In the genomic region with DNA sequence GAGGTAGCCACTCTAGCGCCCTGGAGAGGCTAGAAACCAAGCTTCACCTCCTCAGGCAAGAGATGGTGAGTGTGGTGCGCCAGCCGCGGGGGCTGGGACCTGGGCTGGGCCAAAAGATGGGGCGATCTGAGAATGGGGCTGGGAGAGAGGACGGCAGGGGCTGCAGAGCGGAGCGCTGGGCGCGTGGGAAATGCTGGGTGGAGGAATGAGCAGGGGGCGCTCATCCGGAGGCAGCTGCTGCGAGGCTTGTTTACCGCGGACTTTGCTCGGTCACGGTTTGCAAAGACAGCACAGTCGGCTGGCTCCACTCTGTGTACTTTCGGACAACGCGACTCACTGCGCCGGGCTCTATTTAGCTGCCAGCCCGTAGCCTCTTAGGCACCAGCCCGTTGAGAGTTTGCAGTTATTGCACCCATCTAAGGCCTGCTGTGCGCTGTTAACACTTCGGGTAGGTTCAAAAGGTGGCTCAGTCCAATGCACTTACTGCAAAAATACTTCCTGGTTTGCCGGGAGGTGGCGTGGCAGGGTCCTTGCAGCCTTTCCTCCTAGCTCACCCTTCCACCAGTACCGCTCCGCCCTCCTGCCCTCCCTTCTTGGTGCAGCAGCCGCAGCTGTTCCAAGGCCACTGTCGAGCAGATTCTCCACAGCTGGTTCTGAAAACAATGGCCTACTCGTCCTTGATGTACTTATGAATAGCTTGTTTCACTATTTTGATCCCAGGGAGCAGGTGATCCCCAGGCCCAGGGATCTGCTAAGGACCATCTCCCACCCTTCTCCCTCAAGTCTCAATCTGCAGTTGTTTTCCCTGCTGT, we compare ENCODE assay signal across 8 cellular contexts. TPM values are rescaled to one million over a fixed set of nuclear protein-coding genes. Genes with fewer than 3 reads are reported as not detected.
DNase-seq lines count a peak whose midpoint lies in the region; ATAC-seq and TF ChIP-seq lines count a peak whose summit lies in the region.

No MANE protein-coding gene starts in this region.

- TF ChIP-seq CTCF in BE2C (IDR thresholded peaks at IDR 0.05; ENCODE audit: low read depth, low read length) (peak; percentile 68), brain (conservative IDR thresholded peaks at IDR 0.05) (peak; percentile 66 to 72)

- peak overlapping the region; percentile 88 to 99 (median 93) for H3K27ac Mint-ChIP-seq in brain

- ATAC-seq in GM19043 (IDR thresholded peaks at IDR 0.05; ENCODE audit: low read depth, unreplicated experiment) = peak; percentile 82
- ATAC-seq in HG03457 (IDR thresholded peaks at IDR 0.05; ENCODE audit: unreplicated experiment) = peak; percentile 79
- no peak for ATAC-seq in GM21619 (IDR thresholded peaks at IDR 0.05; ENCODE audit: unreplicated experiment)

- no peaks in the 10 kb centered on the region for H3K36me3 ChIP-seq in BE2C
- H3K36me3 ChIP-seq in iPS DF 6.9 (ENCODE audit: control insufficient read depth, insufficient read depth, low read length) = no peaks in the 10 kb centered on the region

- WGBS in iPS DF 6.9 (ENCODE audit: insufficient coverage, insufficient read length) = no CpG with 5 or more reads among the region's 34 CpGs

- H3K4me3 ChIP-seq in BE2C (ENCODE audit: low read depth, low read length) (peak overlapping the region; percentile 91), iPS DF 6.9 (ENCODE audit: low read length) (peak overlapping the region; percentile 75; the same call in 1 of the 2 replicates)

- no peaks in the 10 kb centered on the region for H3K9me3 Mint-ChIP-seq in brain

- peaks cover 28% of the 10 kb centered on the region for H3K4me1 Mint-ChIP-seq in brain

- H3K4me1 ChIP-seq in BE2C (peaks cover 8% of the 10 kb centered on the region), iPS DF 6.9 (ENCODE audit: control insufficient read depth, insufficient read depth, low read length) (no peaks in the 10 kb centered on the region; the same call in 1 of the 2 replicates)

- peaks cover 9% of the 10 kb centered on the region for H3K36me3 Mint-ChIP-seq in brain

- H3K4me3 Mint-ChIP-seq in brain = peak overlapping the region; percentile 95 to 98 (median 97)

- H3K27me3 ChIP-seq in BE2C (no peaks in the 10 kb centered on the region), iPS DF 6.9 (ENCODE audit: control insufficient read depth, insufficient read depth, low read length) (peaks cover 1% of the 10 kb centered on the region; the same call in 1 of the 2 replicates)

- peaks cover 21% of the 10 kb centered on the region for H3K27me3 Mint-ChIP-seq in brain

- H3K9me3 ChIP-seq in BE2C (no peaks in the 10 kb centered on the region), iPS DF 6.9 (ENCODE audit: control insufficient read depth, insufficient read depth, low read length) (no peaks in the 10 kb centered on the region)

- DNase-seq in BE2C (peak; percentile 88), NCI-H526 treated with DMSO at 0.1 percent for 48 hours (lab: John Stamatoyannopoulos, UW) (peak; percentile 90), iPS DF 6.9 (ENCODE audit: low read depth, low spot score) (no peak), retina (peak; percentile 94)

- no peak overlapping the region for H3K27ac ChIP-seq in iPS DF 6.9 (ENCODE audit: low read length)

RNA-seq across cellular contexts. Expression of gene LURAP1L, which starts 1.3 kb away (rescaled TPM):
- polyA plus RNA-seq in BE2C (2012; ENCODE audit: insufficient read depth, insufficient read length, low read depth) = 30.3 TPM
- 2.8 TPM for polyA plus RNA-seq in brain (ENCODE audit: insufficient read depth, low read depth, low replicate concordance)
